In the genomic region with DNA sequence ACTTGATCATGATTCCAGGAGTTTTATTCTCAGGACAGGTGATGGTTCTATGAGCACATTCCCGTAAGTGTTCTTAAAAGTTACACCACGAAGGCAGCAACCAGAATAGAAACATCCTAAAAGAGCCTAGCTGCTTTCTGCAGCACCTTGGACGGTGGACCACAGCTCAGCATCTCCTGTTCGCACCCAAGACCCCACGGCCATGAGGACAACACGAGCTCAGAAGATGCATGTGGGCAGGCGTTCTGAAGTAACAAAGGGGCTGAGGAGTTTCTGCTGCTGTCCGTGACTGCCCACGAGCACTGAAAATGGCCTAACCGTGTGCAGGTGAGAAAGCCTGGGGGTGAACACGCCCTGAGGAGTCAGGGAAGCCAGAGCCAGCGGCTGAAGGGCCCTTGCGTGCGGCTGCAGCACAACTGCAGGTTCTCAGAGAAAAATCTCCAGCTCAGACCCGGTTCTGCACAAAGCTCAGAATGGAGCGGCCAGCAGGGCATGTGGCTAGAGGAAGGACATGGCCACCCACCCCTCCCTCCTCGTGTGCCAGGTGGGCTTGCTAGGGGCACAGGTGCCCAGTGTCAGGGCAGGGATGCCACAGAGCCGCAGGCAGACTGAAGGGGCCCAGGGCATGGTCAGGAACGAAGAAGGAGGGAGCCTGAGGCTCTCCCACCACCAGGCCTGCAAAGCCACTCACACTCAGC, we compare ENCODE assay signal across 1 cellular context.
TF ChIP-seq lines count a peak whose summit lies in the region.

No MANE protein-coding gene starts in this region.

TF ChIP-seq in HepG2, 621 proteins besides CTCF, POLR2A, EP300 and RAD21:
- TF ChIP-seq ZNF552 (CRISPR knock-in tag; IDR thresholded peaks at IDR 0.05; ENCODE audit: borderline replicate concordance) (0 out of 2 replicates have a peak, but pooled peaks have one; percentile 34), AKAP8 (CRISPR knock-in tag; IDR thresholded peaks at IDR 0.05) (0 out of 2 replicates have a peak, but pooled peaks have one; percentile 47), ATRX (CRISPR knock-in tag; IDR thresholded peaks at IDR 0.05; ENCODE audit: borderline replicate concordance) (no peak), ARHGAP35 (CRISPR knock-in tag; IDR thresholded peaks at IDR 0.05; ENCODE audit: borderline replicate concordance) (no peak), ZNF605 (CRISPR knock-in tag; IDR thresholded peaks at IDR 0.05) (no peak), DR1 (CRISPR knock-in tag; IDR thresholded peaks at IDR 0.05) (no peak), HNF1A (IDR thresholded peaks at IDR 0.05; ENCODE audit: low read depth) (no peak), HNF1A (CRISPR knock-in tag; IDR thresholded peaks at IDR 0.05; ENCODE audit: borderline replicate concordance) (0 out of 2 replicates have a peak, but pooled peaks have one; percentile 23), ZNF343 (CRISPR knock-in tag; IDR thresholded peaks at IDR 0.05) (no peak), CENPT (CRISPR knock-in tag; IDR thresholded peaks at IDR 0.05; ENCODE audit: low read depth) (no peak), AGO2 (optimal IDR thresholded peaks at IDR 0.05; ENCODE audit: low read depth, low read length) (peak; percentile 97), NRL (CRISPR knock-in tag; IDR thresholded peaks at IDR 0.05; ENCODE audit: borderline replicate concordance) (0 out of 2 replicates have a peak, but pooled peaks have one; percentile 17)
- TF ChIP-seq, protein P1, sequence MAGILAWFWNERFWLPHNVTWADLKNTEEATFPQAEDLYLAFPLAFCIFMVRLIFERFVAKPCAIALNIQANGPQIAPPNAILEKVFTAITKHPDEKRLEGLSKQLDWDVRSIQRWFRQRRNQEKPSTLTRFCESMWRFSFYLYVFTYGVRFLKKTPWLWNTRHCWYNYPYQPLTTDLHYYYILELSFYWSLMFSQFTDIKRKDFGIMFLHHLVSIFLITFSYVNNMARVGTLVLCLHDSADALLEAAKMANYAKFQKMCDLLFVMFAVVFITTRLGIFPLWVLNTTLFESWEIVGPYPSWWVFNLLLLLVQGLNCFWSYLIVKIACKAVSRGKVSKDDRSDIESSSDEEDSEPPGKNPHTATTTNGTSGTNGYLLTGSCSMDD (CRISPR knock-in tag; IDR thresholded peaks at IDR 0.05): no peak
- TF ChIP-seq, protein P2, sequence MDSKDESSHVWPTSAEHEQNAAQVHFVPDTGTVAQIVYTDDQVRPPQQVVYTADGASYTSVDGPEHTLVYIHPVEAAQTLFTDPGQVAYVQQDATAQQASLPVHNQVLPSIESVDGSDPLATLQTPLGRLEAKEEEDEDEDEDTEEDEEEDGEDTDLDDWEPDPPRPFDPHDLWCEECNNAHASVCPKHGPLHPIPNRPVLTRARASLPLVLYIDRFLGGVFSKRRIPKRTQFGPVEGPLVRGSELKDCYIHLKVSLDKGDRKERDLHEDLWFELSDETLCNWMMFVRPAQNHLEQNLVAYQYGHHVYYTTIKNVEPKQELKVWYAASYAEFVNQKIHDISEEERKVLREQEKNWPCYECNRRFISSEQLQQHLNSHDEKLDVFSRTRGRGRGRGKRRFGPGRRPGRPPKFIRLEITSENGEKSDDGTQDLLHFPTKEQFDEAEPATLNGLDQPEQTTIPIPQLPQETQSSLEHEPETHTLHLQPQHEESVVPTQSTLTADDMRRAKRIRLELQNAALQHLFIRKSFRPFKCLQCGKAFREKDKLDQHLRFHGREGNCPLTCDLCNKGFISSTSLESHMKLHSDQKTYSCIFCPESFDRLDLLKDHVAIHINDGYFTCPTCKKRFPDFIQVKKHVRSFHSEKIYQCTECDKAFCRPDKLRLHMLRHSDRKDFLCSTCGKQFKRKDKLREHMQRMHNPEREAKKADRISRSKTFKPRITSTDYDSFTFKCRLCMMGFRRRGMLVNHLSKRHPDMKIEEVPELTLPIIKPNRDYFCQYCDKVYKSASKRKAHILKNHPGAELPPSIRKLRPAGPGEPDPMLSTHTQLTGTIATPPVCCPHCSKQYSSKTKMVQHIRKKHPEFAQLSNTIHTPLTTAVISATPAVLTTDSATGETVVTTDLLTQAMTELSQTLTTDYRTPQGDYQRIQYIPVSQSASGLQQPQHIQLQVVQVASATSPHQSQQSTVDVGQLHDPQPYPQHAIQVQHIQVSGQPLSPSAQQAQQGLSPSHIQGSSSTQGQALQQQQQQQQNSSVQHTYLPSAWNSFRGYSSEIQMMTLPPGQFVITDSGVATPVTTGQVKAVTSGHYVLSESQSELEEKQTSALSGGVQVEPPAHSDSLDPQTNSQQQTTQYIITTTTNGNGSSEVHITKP (CRISPR knock-in tag; IDR thresholded peaks at IDR 0.05; ENCODE audit: low read depth): no peak
